In the genomic region with DNA sequence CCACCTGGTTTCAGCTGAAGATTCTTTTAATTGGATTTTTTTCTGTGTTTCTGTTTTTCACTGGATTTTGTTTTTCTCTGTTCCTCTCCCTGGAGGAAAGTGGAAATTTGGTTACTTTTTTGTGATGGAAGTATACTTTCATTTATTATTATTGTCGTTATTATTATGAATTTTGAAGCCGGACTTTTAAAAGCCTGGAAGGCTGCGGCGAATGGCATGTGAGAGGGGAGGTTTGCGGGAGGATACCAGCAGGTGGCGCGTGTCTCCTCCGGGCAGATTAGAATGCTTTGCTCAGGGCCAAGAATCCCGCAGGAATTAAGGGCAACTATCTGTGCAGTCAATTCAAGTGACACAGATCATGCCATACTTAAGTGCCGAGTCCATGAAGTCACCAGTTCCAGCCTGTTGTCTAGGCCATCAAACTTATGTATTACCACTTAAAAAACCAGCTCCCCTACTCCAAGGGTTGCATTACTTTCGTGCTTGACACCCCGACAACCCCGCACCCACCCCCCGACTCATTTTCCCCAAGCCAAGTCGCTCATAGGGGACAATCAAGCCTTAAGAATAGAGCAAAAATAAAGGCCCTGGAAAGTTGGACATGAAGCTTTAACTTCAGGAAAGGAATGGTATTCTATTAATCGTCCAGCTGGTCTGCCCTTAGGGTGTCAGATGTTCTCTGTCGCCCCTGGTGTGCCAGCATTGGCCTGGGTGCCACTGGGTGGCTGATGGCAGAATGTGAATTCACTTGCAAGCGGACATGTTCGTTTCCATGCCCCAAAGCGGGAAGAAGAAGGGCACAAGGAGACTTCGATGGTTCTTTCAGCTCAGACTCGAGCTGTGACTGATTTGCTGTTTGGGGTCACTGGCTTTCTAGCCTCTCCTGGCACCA, we compare ENCODE assay signal across 8 cellular contexts. TPM values are rescaled to one million over a fixed set of nuclear protein-coding genes. Genes with fewer than 3 reads are reported as not detected.
A peak's percentile ranks its signal among the peaks of the same experiment; 100 is the strongest.
DNase-seq lines count a peak whose midpoint lies in the region; ATAC-seq and TF ChIP-seq lines count a peak whose summit lies in the region.

No MANE protein-coding gene starts in this region.

- WGBS in thymus: 47% methylated on average over 22 of the region's 22 CpGs

- no peak for ATAC-seq in GM21381 (IDR thresholded peaks at IDR 0.05; ENCODE audit: unreplicated experiment)

- no peaks in the 10 kb centered on the region for H3K36me3 ChIP-seq in KMS-11 (ENCODE audit: insufficient read depth)
- H3K36me3 ChIP-seq in osteoblast (ENCODE audit: insufficient read depth, low read length): no peaks in the 10 kb centered on the region
- H3K36me3 ChIP-seq in thymus (ENCODE audit: control insufficient read depth, insufficient read depth): no peaks in the 10 kb centered on the region

- H3K27me3 ChIP-seq in KMS-11 (ENCODE audit: insufficient read depth, low read depth) (no peaks in the 10 kb centered on the region), osteoblast (ENCODE audit: insufficient read depth, low read length) (no peaks in the 10 kb centered on the region), thymus (ENCODE audit: control insufficient read depth, insufficient read depth) (no peaks in the 10 kb centered on the region)

- H3K4me2 ChIP-seq in KMS-11 (peak overlapping the region; percentile 76), osteoblast (ENCODE audit: insufficient read depth, low read length) (peak overlapping the region; percentile 95)

- CTCF ChIA-PET in RWPE1 (lab: Yijun Ruan, JAX): interaction anchor here (0.6 to 2.0 kb wide), 21 partner anchors 10 to 537 kb away, joined by 3 to 30 read pairs (median 3); no protein-coding TSS in a partner anchor
- CTCF ChIA-PET in activated naive CD4-positive, alpha-beta T cell treated with anti-CD3 and anti-CD28 coated beads for 36 hours (lab: Charles Lee): interaction anchor here (0.6 to 3.0 kb wide), 58 partner anchors 9 to 272 kb away, joined by 3 to 48 read pairs (median 4); no protein-coding TSS in a partner anchor

- TF ChIP-seq CTCF in KMS-11 (conservative IDR thresholded peaks at IDR 0.05; ENCODE audit: low read depth, low read length) (peak; percentile 69), RWPE1 (conservative IDR thresholded peaks at IDR 0.05; ENCODE audit: low read depth) (peak; percentile 90), osteoblast (IDR thresholded peaks at IDR 0.05; ENCODE audit: extremely low read depth, low read depth, low read length) (peak; percentile 93)

- H3K36me3 Mint-ChIP-seq in activated naive CD4-positive, alpha-beta T cell treated with anti-CD3 and anti-CD28 coated beads for 36 hours (ENCODE audit: low read depth): no peaks in the 10 kb centered on the region

- H3K79me2 ChIP-seq in KMS-11 (ENCODE audit: insufficient read depth, low read depth): peaks cover 26% of the 10 kb centered on the region
- peaks cover 40% of the 10 kb centered on the region for H3K79me2 ChIP-seq in osteoblast (ENCODE audit: insufficient read depth, low read length)

- peak overlapping the region; percentile 58; the same call in 1 of the 2 replicates for H3K9ac ChIP-seq in KMS-11

- H3K4me3 ChIP-seq in KMS-11 (IDR thresholded peaks at IDR 0.05; ENCODE audit: insufficient read depth, low read depth, low read length) (no peak overlapping the region), osteoblast (ENCODE audit: insufficient read depth, low read length) (peak overlapping the region; percentile 96), thymus (ENCODE audit: low read length) (peak overlapping the region; percentile 95)

- peak overlapping the region; percentile 91 for H3K4me3 Mint-ChIP-seq in activated naive CD4-positive, alpha-beta T cell treated with anti-CD3 and anti-CD28 coated beads for 36 hours

- DNase-seq in DMS114 treated with DMSO at 0.1 percent for 48 hours (lab: John Stamatoyannopoulos, UW; ENCODE audit: unreplicated experiment) (peak; percentile 5), RWPE1 (ENCODE audit: low spot score) (peak; percentile 68), glomerular visceral epithelial cell (ENCODE audit: extremely low spot score) (peak; percentile 80), osteoblast (ENCODE audit: insufficient read length, low spot score, missing footprints) (peak; percentile 88)
- peak; percentile 81 for DNase-seq in activated naive CD4-positive, alpha-beta T cell treated with anti-CD3 and anti-CD28 coated beads for 36 hours

- POLR2A ChIA-PET in RWPE1 (lab: Yijun Ruan, JAX; ENCODE audit: low non-redundant PET): no interaction called here

- H3K9me3 ChIP-seq in osteoblast (ENCODE audit: low read depth, low read length): no peaks in the 10 kb centered on the region
- no peaks in the 10 kb centered on the region for H3K9me3 ChIP-seq in thymus (ENCODE audit: control insufficient read depth)

- H3K9me3 Mint-ChIP-seq in activated naive CD4-positive, alpha-beta T cell treated with anti-CD3 and anti-CD28 coated beads for 36 hours: no peaks in the 10 kb centered on the region

- H3K27ac Mint-ChIP-seq in activated naive CD4-positive, alpha-beta T cell treated with anti-CD3 and anti-CD28 coated beads for 36 hours: no peak overlapping the region

- H3K27me3 Mint-ChIP-seq in activated naive CD4-positive, alpha-beta T cell treated with anti-CD3 and anti-CD28 coated beads for 36 hours (ENCODE audit: low read depth): no peaks in the 10 kb centered on the region

- H4K20me1 ChIP-seq in KMS-11 (ENCODE audit: insufficient read depth): no peaks in the 10 kb centered on the region
- H4K20me1 ChIP-seq in osteoblast (ENCODE audit: insufficient read depth, low read length): peaks cover 8% of the 10 kb centered on the region

- H3K27ac ChIP-seq in KMS-11 (no peak overlapping the region), RWPE1 (peak overlapping the region; percentile 95), osteoblast (ENCODE audit: low read depth, low read length) (no peak overlapping the region), thymus (ENCODE audit: low read depth) (peak overlapping the region; percentile 49)

- H3K4me1 ChIP-seq in KMS-11 (ENCODE audit: low read depth, poor library complexity, severe bottlenecking): peaks cover 24% of the 10 kb centered on the region
- H3K4me1 ChIP-seq in osteoblast (ENCODE audit: insufficient read depth, low read length): peaks cover 14% of the 10 kb centered on the region
- peaks cover 18% of the 10 kb centered on the region for H3K4me1 ChIP-seq in thymus (ENCODE audit: control insufficient read depth, insufficient read depth, low read length)

- peaks cover 29% of the 10 kb centered on the region for H3K4me1 Mint-ChIP-seq in activated naive CD4-positive, alpha-beta T cell treated with anti-CD3 and anti-CD28 coated beads for 36 hours (ENCODE audit: low read depth)

- H2AFZ ChIP-seq in KMS-11 (ENCODE audit: low read depth) (peak overlapping the region; percentile 68), osteoblast (ENCODE audit: low read length) (peak overlapping the region; percentile 94)

- intact Hi-C loops in activated naive CD4-positive, alpha-beta T cell treated with anti-CD3 and anti-CD28 coated beads for 36 hours (cut with micrococcal nuclease): loop anchor here (1.0 to 5.0 kb wide), 5 partner anchors 59 to 1209 kb away; partner anchors contain the start of genes LCP1 and TPT1

RNA-seq across cellular contexts. Expression of gene LRCH1, which starts 1.3 kb away (rescaled TPM):
- total RNA-seq in activated naive CD4-positive, alpha-beta T cell treated with anti-CD3 and anti-CD28 coated beads for 36 hours: 10 to 100 TPM; 14.6 to 15.1 TPM
- 6.9 and 7.1 TPM in 2 replicates for total RNA-seq in osteoblast
- 9.1 TPM for polyA plus RNA-seq in thymus

Comparison
In these comparisons a context has a peak if more than half of its experiments do, and no peak if none do; other contexts are left out.
1. DNase-seq: peak in every context shown above with its lines; median percentile 88 in osteoblast; 81 in activated naive CD4-positive, alpha-beta T cell treated with anti-CD3 and anti-CD28 coated beads for 36 hours; 80 in glomerular visceral epithelial cell; 68 in RWPE1; 5 in DMS114 treated with DMSO at 0.1 percent for 48 hours.
2. H3K27ac ChIP-seq: peak in RWPE1 (single experiment) and thymus (single experiment); none in KMS-11 (single experiment) and osteoblast (single experiment).
3. Peak in every context shown above with its lines, with median percentiles within 50 percentile points of each other: CTCF ChIP-seq.